Comparison of ENCODE assay signal across 8 cellular contexts in genomic region chr13:95552539-95553270, GRCh38. TPM values are rescaled to one million over a fixed set of nuclear protein-coding genes. Genes with fewer than 3 reads are reported as not detected.
DNase-seq lines count a peak whose midpoint lies in the region; ATAC-seq and TF ChIP-seq lines count a peak whose summit lies in the region.

TSS of gene CLDN10 (plus strand) at chr13:95552720. CDS start at chr13:95552754, 34 bp downstream.

- TF ChIP-seq CTCF in dorsolateral prefrontal cortex (IDR thresholded peaks at IDR 0.05 in 54 of 56, conservative IDR thresholded peaks at IDR 0.05 in 2 of 56; ENCODE audit: low read depth in 1 of 56, partially characterized antibody in 56 of 56) = peak in 24 of 56 donors; percentile 8 to 37 (median 17)
- TF ChIP-seq CTCF in gastrocnemius medialis (IDR thresholded peaks at IDR 0.05 in 4 of 5, conservative IDR thresholded peaks at IDR 0.05 in 1 of 5) = no peak

- peaks cover 16% of the 10 kb centered on the region for H3K27me3 ChIP-seq in CD8-positive, alpha-beta memory T cell (ENCODE audit: insufficient read depth, low read length, poor library complexity, severe bottlenecking)
- H3K27me3 ChIP-seq in dorsolateral prefrontal cortex = peaks cover 0 to 86% (median 38%) of the 10 kb centered on the region in 45 donors
- peaks cover 27 to 35% (median 29%) of the 10 kb centered on the region in 3 donors for H3K27me3 ChIP-seq in gastrocnemius medialis

- in situ Hi-C loops in gastrocnemius medialis (cut with MboI; ENCODE audit: low sequenced_read_pairs in 4 of 4) = no loop called here

- peaks cover 0 to 4% (median 0%) of the 10 kb centered on the region in 3 donors for H3K36me3 Mint-ChIP-seq in CD8-positive, alpha-beta memory T cell
- peaks cover 0 to 6% (median 2%) of the 10 kb centered on the region in 3 donors for H3K36me3 Mint-ChIP-seq in naive thymus-derived CD8-positive, alpha-beta T cell
- H3K36me3 Mint-ChIP-seq in activated CD8-positive, alpha-beta memory T cell treated with anti-CD3 and anti-CD28 coated beads, Interleukin-2, amount 10 ng/mL, durations not matched to agents 7 days and 5 days = no peaks in the 10 kb centered on the region

- no peak for DNase-seq in CD8-positive, alpha-beta memory T cell
- DNase-seq in dorsolateral prefrontal cortex (peak in 1 of 10 donors; percentile 47), HCEC 1CT (no peak), gastrocnemius medialis (no peak)
- DNase-seq in naive thymus-derived CD8-positive, alpha-beta T cell = no peak
- no peak for DNase-seq in activated CD8-positive, alpha-beta memory T cell treated with anti-CD3 and anti-CD28 coated beads, Interleukin-2, amount 10 ng/mL, durations not matched to agents 7 days and 5 days
- no peak for DNase-seq in activated CD4-positive, alpha-beta T cell treated with anti-CD3 and anti-CD28 coated beads for 1 hour

- H3K4me1 ChIP-seq in CD8-positive, alpha-beta memory T cell (ENCODE audit: insufficient read depth, low read length) = peaks cover 3% of the 10 kb centered on the region
- H3K4me1 ChIP-seq in gastrocnemius medialis = no peaks in the 10 kb centered on the region

- no peak for TF ChIP-seq POLR2A in gastrocnemius medialis (IDR thresholded peaks at IDR 0.05)

- peak within 1 kb of the TSS in 1 of 8 donors; percentile 62 for H3K27ac Mint-ChIP-seq in CD8-positive, alpha-beta memory T cell
- H3K27ac Mint-ChIP-seq in naive thymus-derived CD8-positive, alpha-beta T cell = no peak within 1 kb of the TSS
- no peak within 1 kb of the TSS for H3K27ac Mint-ChIP-seq in activated CD8-positive, alpha-beta memory T cell treated with anti-CD3 and anti-CD28 coated beads, Interleukin-2, amount 10 ng/mL, durations not matched to agents 7 days and 5 days

- peak within 1 kb of the TSS in 4 of 7 donors; percentile 48 to 58 (median 49) for H3K4me3 Mint-ChIP-seq in CD8-positive, alpha-beta memory T cell
- peak within 1 kb of the TSS; percentile 20 to 71 (median 60) for H3K4me3 Mint-ChIP-seq in naive thymus-derived CD8-positive, alpha-beta T cell
- no peak within 1 kb of the TSS for H3K4me3 Mint-ChIP-seq in activated CD8-positive, alpha-beta memory T cell treated with anti-CD3 and anti-CD28 coated beads, Interleukin-2, amount 10 ng/mL, durations not matched to agents 7 days and 5 days

- CTCF ChIA-PET in CD8-positive, alpha-beta memory T cell (lab: Charles Lee) = no interaction called here
- CTCF ChIA-PET in activated CD8-positive, alpha-beta memory T cell treated with anti-CD3 and anti-CD28 coated beads, Interleukin-2, amount 10 ng/mL, durations not matched to agents 7 days and 5 days (lab: Charles Lee) = no interaction called here

- intact Hi-C loops in dorsolateral prefrontal cortex (cut with DNase I) (no loop called here), gastrocnemius medialis (cut with DNase I; ENCODE audit: low total_unique reads) (no loop called here)

- POLR2A ChIA-PET in CD8-positive, alpha-beta memory T cell (lab: Charles Lee) = no interaction called here
- POLR2A ChIA-PET in naive thymus-derived CD8-positive, alpha-beta T cell (lab: Charles Lee) = no interaction called here

- peaks cover 12 to 20% (median 18%) of the 10 kb centered on the region in 3 donors for H3K4me1 Mint-ChIP-seq in CD8-positive, alpha-beta memory T cell
- H3K4me1 Mint-ChIP-seq in naive thymus-derived CD8-positive, alpha-beta T cell = peaks cover 1 to 19% (median 18%) of the 10 kb centered on the region in 4 donors
- H3K4me1 Mint-ChIP-seq in activated CD8-positive, alpha-beta memory T cell treated with anti-CD3 and anti-CD28 coated beads, Interleukin-2, amount 10 ng/mL, durations not matched to agents 7 days and 5 days = peaks cover 11% of the 10 kb centered on the region

- no peak within 1 kb of the TSS for H3K4me3 ChIP-seq in CD8-positive, alpha-beta memory T cell (ENCODE audit: low read length)
- H3K4me3 ChIP-seq in dorsolateral prefrontal cortex (peak within 1 kb of the TSS in 57 of 59 donors; percentile 3 to 65 (median 46)), gastrocnemius medialis (peak within 1 kb of the TSS in 1 of 4 donors; percentile 1)

- no peak within 1 kb of the TSS for H3K27ac ChIP-seq in CD8-positive, alpha-beta memory T cell (ENCODE audit: low read depth, low read length)
- H3K27ac ChIP-seq in dorsolateral prefrontal cortex (peak within 1 kb of the TSS in 11 of 59 donors; percentile 9 to 61 (median 38)), gastrocnemius medialis (no peak within 1 kb of the TSS)

- H3K9me3 ChIP-seq in CD8-positive, alpha-beta memory T cell (ENCODE audit: low read length) = no peaks in the 10 kb centered on the region
- H3K9me3 ChIP-seq in gastrocnemius medialis = no peaks in the 10 kb centered on the region

- ATAC-seq in HG02884 (IDR thresholded peaks at IDR 0.05; ENCODE audit: unreplicated experiment) (peak; percentile 39), gastrocnemius medialis (no peak)
- no peak for ATAC-seq in naive thymus-derived CD8-positive, alpha-beta T cell
- ATAC-seq in activated CD8-positive, alpha-beta memory T cell treated with anti-CD3 and anti-CD28 coated beads, Interleukin-2, amount 10 ng/mL, durations not matched to agents 7 days and 5 days = no peak

- H3K27me3 Mint-ChIP-seq in CD8-positive, alpha-beta memory T cell = peaks cover 32 to 76% of the 10 kb centered on the region in 2 donors
- peaks cover 40 to 72% (median 60%) of the 10 kb centered on the region in 5 donors for H3K27me3 Mint-ChIP-seq in naive thymus-derived CD8-positive, alpha-beta T cell
- peaks cover 77% of the 10 kb centered on the region for H3K27me3 Mint-ChIP-seq in activated CD8-positive, alpha-beta memory T cell treated with anti-CD3 and anti-CD28 coated beads, Interleukin-2, amount 10 ng/mL, durations not matched to agents 7 days and 5 days

- peaks cover 0 to 2% (median 0%) of the 10 kb centered on the region in 5 donors for H3K9me3 Mint-ChIP-seq in CD8-positive, alpha-beta memory T cell
- peaks cover 0 to 2% (median 0%) of the 10 kb centered on the region in 9 donors for H3K9me3 Mint-ChIP-seq in naive thymus-derived CD8-positive, alpha-beta T cell
- H3K9me3 Mint-ChIP-seq in activated CD8-positive, alpha-beta memory T cell treated with anti-CD3 and anti-CD28 coated beads, Interleukin-2, amount 10 ng/mL, durations not matched to agents 7 days and 5 days (ENCODE audit: low read depth) = peaks cover 3% of the 10 kb centered on the region

- no peaks in the 10 kb centered on the region for H3K36me3 ChIP-seq in CD8-positive, alpha-beta memory T cell (ENCODE audit: insufficient read depth, low read length)
- no peaks in the 10 kb centered on the region for H3K36me3 ChIP-seq in gastrocnemius medialis

RNA-seq across cellular contexts. Expression of gene CLDN10, which starts in this region (rescaled TPM):
- not detected for total RNA-seq in CD8-positive, alpha-beta memory T cell
- polyA plus RNA-seq in CD8-positive, alpha-beta memory T cell = not detected
- total RNA-seq in dorsolateral prefrontal cortex (100 to 1,000 TPM in 2 of 120 experiments, 10 to 100 TPM in 118; 13.0 to 152 (median 40.2) TPM), gastrocnemius medialis (not detected)
- total RNA-seq in naive thymus-derived CD8-positive, alpha-beta T cell = not detected
- not detected for polyA plus RNA-seq in naive thymus-derived CD8-positive, alpha-beta T cell
- total RNA-seq in activated CD8-positive, alpha-beta memory T cell treated with anti-CD3 and anti-CD28 coated beads, Interleukin-2, amount 10 ng/mL, durations not matched to agents 7 days and 5 days = not detected

Comparison
In these comparisons a context has a peak if more than half of its experiments do, and no peak if none do; other contexts are left out.
1. RNA of gene CLDN10 (total RNA-seq): 13.0 to 152 TPM in dorsolateral prefrontal cortex; not detected in CD8-positive, alpha-beta memory T cell, not detected in naive thymus-derived CD8-positive, alpha-beta T cell, not detected in activated CD8-positive, alpha-beta memory T cell treated with anti-CD3 and anti-CD28 coated beads, Interleukin-2, amount 10 ng/mL, durations not matched to agents 7 days and 5 days and not detected in gastrocnemius medialis; every median in the first group is over 10 times any median in the second.